12 cellular contexts compared by ENCODE assay signal in the genomic region with DNA sequence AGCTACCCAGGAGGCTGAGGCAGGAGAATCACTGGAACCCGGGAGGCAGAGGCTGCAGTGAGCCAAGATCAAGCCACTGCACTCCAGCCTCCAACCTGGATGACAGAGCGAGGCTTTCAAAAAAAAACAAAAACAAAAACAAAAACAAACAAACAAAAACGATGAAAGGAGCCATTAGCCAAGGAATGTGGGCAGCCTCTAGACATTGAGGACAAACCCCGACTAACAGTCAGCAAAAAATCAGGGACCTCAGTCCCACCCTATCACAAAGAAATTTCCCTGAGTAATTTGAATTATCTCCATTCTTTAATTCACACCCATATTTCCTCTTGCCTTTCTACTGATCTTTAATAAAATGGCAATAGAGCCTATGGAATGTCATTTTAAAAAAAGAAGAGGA.
A peak's percentile ranks its signal among the peaks of the same experiment; 100 is the strongest.
DNase-seq lines count a peak whose midpoint lies in the region; ATAC-seq and TF ChIP-seq lines count a peak whose summit lies in the region.
"Had no signal": no experiment of that assay in that cellular context is flagged by ENCODE, and none has a peak within 500 bp of the region (broad histone marks: within the 10 kb centered on the region; RNA-seq: fewer than 3 reads in every experiment).

No MANE protein-coding gene starts in this region.

- H3K9me3 Mint-ChIP-seq in activated naive CD4-positive, alpha-beta T cell treated with anti-CD3 and anti-CD28 coated beads for 36 hours, result peaks cover under 1% of the 10 kb centered on the region
- H3K9me3 Mint-ChIP-seq in activated naive CD8-positive, alpha-beta T cell (ENCODE audit: low read depth), result peaks cover under 1% of the 10 kb centered on the region

- H3K23ac ChIP-seq in mesenchymal stem cell (ENCODE audit: low read length in 2 of 2), result no peak overlapping the region

- TF ChIP-seq EP300 in tibial nerve (IDR thresholded peaks at IDR 0.05), result no peak

- DNase-seq in activated naive CD4-positive, alpha-beta T cell treated with anti-CD3 and anti-CD28 coated beads for 36 hours, result no peak
- DNase-seq in activated naive CD4-positive, alpha-beta T cell (lab: John Stamatoyannopoulos, UW), result no peak
- DNase-seq in mesenchymal stem cell (no peak), tibial nerve (ENCODE audit: low spot score in 2 of 2) (no peak), Peyer's patch (no peak)
- DNase-seq in effector CD8-positive, alpha-beta T cell (lab: John Stamatoyannopoulos, UW), result no peak
- DNase-seq: NCI-H2171 had no signal

- H3K4me1 ChIP-seq in mesenchymal stem cell (ENCODE audit: control insufficient read depth, insufficient read depth, low read depth, low read length) (peaks cover 6% of the 10 kb centered on the region), tibial nerve (peaks cover 0 to 19% (median 2%) of the 10 kb centered on the region in 4 donors), Peyer's patch (no peaks in the 10 kb centered on the region)
- H3K4me1 ChIP-seq: psoas muscle had no signal

- no peak for ATAC-seq in HG03469 (IDR thresholded peaks at IDR 0.05; ENCODE audit: unreplicated experiment)

- H2BK5ac ChIP-seq in mesenchymal stem cell (ENCODE audit: low read depth, low read length, poor library complexity, severe bottlenecking), result peak overlapping the region; percentile 26

- no peak overlapping the region for H3K4me2 ChIP-seq in mesenchymal stem cell (ENCODE audit: low read length, poor library complexity, severe bottlenecking)

- peaks cover 8% of the 10 kb centered on the region for H3K79me1 ChIP-seq in mesenchymal stem cell (replicated peaks; ENCODE audit: low read length, poor library complexity, severe bottlenecking)

- no peak overlapping the region for H2BK15ac ChIP-seq in mesenchymal stem cell (ENCODE audit: low read depth, poor library complexity, severe bottlenecking)

- no peak for TF ChIP-seq CTCF in tibial nerve (IDR thresholded peaks at IDR 0.05)
- no peak for TF ChIP-seq CTCF in Peyer's patch (IDR thresholded peaks at IDR 0.05)

- H3K4ac ChIP-seq in mesenchymal stem cell (ENCODE audit: low read depth in 1 of 2, low read length in 2 of 2), result no peak overlapping the region

- peak overlapping the region; percentile 97 for H3K27ac Mint-ChIP-seq in activated naive CD4-positive, alpha-beta T cell treated with anti-CD3 and anti-CD28 coated beads for 36 hours
- peak overlapping the region; percentile 97 for H3K27ac Mint-ChIP-seq in activated naive CD8-positive, alpha-beta T cell

- CTCF ChIA-PET in activated naive CD4-positive, alpha-beta T cell treated with anti-CD3 and anti-CD28 coated beads for 36 hours (lab: Charles Lee), result no interaction called here

- no peak overlapping the region for H2BK120ac ChIP-seq in mesenchymal stem cell (ENCODE audit: low read depth, low read length)

- no peak overlapping the region for H3K4me3 Mint-ChIP-seq in activated naive CD4-positive, alpha-beta T cell treated with anti-CD3 and anti-CD28 coated beads for 36 hours
- peak overlapping the region; percentile 74 for H3K4me3 Mint-ChIP-seq in activated naive CD8-positive, alpha-beta T cell

- H4K91ac ChIP-seq in mesenchymal stem cell (ENCODE audit: low read length), result no peak overlapping the region

- peak overlapping the region in 1 of 2 experiments; percentile 23 for H3K4me3 ChIP-seq in mesenchymal stem cell (ENCODE audit: insufficient read depth in 1 of 2, low read depth in 1 of 2, low read length in 2 of 2)
- H3K4me3 ChIP-seq in tibial nerve, result no peak overlapping the region
- H3K4me3 ChIP-seq in Peyer's patch, result no peak overlapping the region
- H3K4me3 ChIP-seq: lung, psoas muscle had no signal

- no peak for TF ChIP-seq POLR2A in tibial nerve (IDR thresholded peaks at IDR 0.05)
- TF ChIP-seq POLR2A in Peyer's patch (IDR thresholded peaks at IDR 0.05), result no peak

- H2AFZ ChIP-seq in mesenchymal stem cell (ENCODE audit: low read depth, low read length), result no peak overlapping the region

- peaks cover 20% of the 10 kb centered on the region for H3K36me3 Mint-ChIP-seq in activated naive CD4-positive, alpha-beta T cell treated with anti-CD3 and anti-CD28 coated beads for 36 hours (ENCODE audit: low read depth)
- H3K36me3 Mint-ChIP-seq in activated naive CD8-positive, alpha-beta T cell, result peaks cover 18% of the 10 kb centered on the region

- H3K27me3 Mint-ChIP-seq in activated naive CD4-positive, alpha-beta T cell treated with anti-CD3 and anti-CD28 coated beads for 36 hours (ENCODE audit: low read depth), result no peaks in the 10 kb centered on the region
- no peaks in the 10 kb centered on the region for H3K27me3 Mint-ChIP-seq in activated naive CD8-positive, alpha-beta T cell

- WGBS in mesenchymal stem cell, result 42% methylated on average over 4 of the region's 4 CpGs
- WGBS in tibial nerve, 2 donors, result 53 to 69% methylated on average over 4 of the region's 4 CpGs

- H3K4me1 Mint-ChIP-seq in activated naive CD4-positive, alpha-beta T cell treated with anti-CD3 and anti-CD28 coated beads for 36 hours (ENCODE audit: low read depth), result peaks cover 45% of the 10 kb centered on the region
- peaks cover 43% of the 10 kb centered on the region for H3K4me1 Mint-ChIP-seq in activated naive CD8-positive, alpha-beta T cell (ENCODE audit: low read depth)

- H2BK12ac ChIP-seq in mesenchymal stem cell (ENCODE audit: low read length in 2 of 2), result no peak overlapping the region

- H3K18ac ChIP-seq in mesenchymal stem cell (ENCODE audit: low read depth in 1 of 2, low read length in 2 of 2), result no peak overlapping the region

- H3K9me3 ChIP-seq in mesenchymal stem cell (ENCODE audit: control insufficient read depth, low read length) (peaks cover 4% of the 10 kb centered on the region), tibial nerve (peaks cover 0 to 3% (median 2%) of the 10 kb centered on the region in 4 donors), Peyer's patch (no peaks in the 10 kb centered on the region)

- no peaks in the 10 kb centered on the region for H3K27me3 ChIP-seq in mesenchymal stem cell (ENCODE audit: control insufficient read depth in 1 of 2, insufficient read depth in 1 of 2, low read length in 2 of 2)
- no peaks in the 10 kb centered on the region for H3K27me3 ChIP-seq in tibial nerve
- no peaks in the 10 kb centered on the region for H3K27me3 ChIP-seq in Peyer's patch

- H3K36me3 ChIP-seq in mesenchymal stem cell (ENCODE audit: control insufficient read depth in 1 of 2, insufficient read depth in 2 of 2, low read depth in 1 of 2, low read length in 2 of 2) (peaks cover 5 to 20% of the 10 kb centered on the region in 2 experiments), tibial nerve (peaks cover 0 to 26% (median 0%) of the 10 kb centered on the region in 3 donors), Peyer's patch (peaks cover 0 to 9% (median 0%) of the 10 kb centered on the region in 3 donors)
- H3K36me3 ChIP-seq: WERI-Rb-1 had no signal

- H3K27ac ChIP-seq in mesenchymal stem cell (ENCODE audit: low read length, poor library complexity, severe bottlenecking) (peak overlapping the region; percentile 90), tibial nerve (peak overlapping the region; percentile 41 to 95 (median 76)), Peyer's patch (no peak overlapping the region)
- H3K27ac ChIP-seq: psoas muscle, WERI-Rb-1 had no signal

- intact Hi-C loops in activated naive CD4-positive, alpha-beta T cell treated with anti-CD3 and anti-CD28 coated beads for 36 hours (cut with micrococcal nuclease), result loop anchor here (1.0 to 5.0 kb wide), 10 partner anchors 15 to 1964 kb away; a partner anchor contains a TSS

- H3K14ac ChIP-seq in mesenchymal stem cell (ENCODE audit: low read length in 2 of 2), result no peak overlapping the region

- peak overlapping the region; percentile 86 for H3K9ac ChIP-seq in mesenchymal stem cell (ENCODE audit: low read length)

- H2AK5ac ChIP-seq in mesenchymal stem cell (ENCODE audit: low read length, severe bottlenecking), result peak overlapping the region; percentile 71

- H4K8ac ChIP-seq in mesenchymal stem cell (ENCODE audit: low read length), result no peak overlapping the region

Comparison
In these comparisons a context has a peak if more than half of its experiments do, and no peak if none do; other contexts are left out.
1. H3K27ac ChIP-seq: peak in mesenchymal stem cell (single experiment) and tibial nerve (4 of 4); none in Peyer's patch (0 of 4).